In genomic region chr2:121260370-121261154, GRCh38 we compare ENCODE assay signal across 16 cellular contexts. TPM values are rescaled to one million over a fixed set of nuclear protein-coding genes. Genes with fewer than 3 reads are reported as not detected.
A peak's percentile ranks its signal among the peaks of the same experiment; 100 is the strongest.
DNase-seq lines count a peak whose midpoint lies in the region; ATAC-seq and TF ChIP-seq lines count a peak whose summit lies in the region.
"Had no signal": no experiment of that assay in that cellular context is flagged by ENCODE, and none has a peak within 500 bp of the region (broad histone marks: within the 10 kb centered on the region; RNA-seq: fewer than 3 reads in every experiment).

No MANE protein-coding gene starts in this region.

- TF ChIP-seq CTCF in Panc1 (IDR thresholded peaks at IDR 0.05) = no peak
- TF ChIP-seq CTCF in PC-9 (conservative IDR thresholded peaks at IDR 0.05) = no peak

- H3F3A ChIP-seq in PC-9 (ENCODE audit: insufficient read depth, low read depth) = peaks cover 5% of the 10 kb centered on the region; the same call in 1 of the 2 replicates

- DNase-seq in NCI-H2081 (lab: John Stamatoyannopoulos, UW) (peak; percentile 73 to 92), Panc1 (ENCODE audit: low read depth, low spot score) (no peak), renal cortical epithelial cell (ENCODE audit: low read depth) (peak; percentile 81), PC-9 (no peak), globus pallidus (ENCODE audit: low spot score) (no peak)
- no peak for DNase-seq in stimulated activated CD4-positive, alpha-beta T cell treated with anti-CD3 and anti-CD28 coated beads, Interleukin-12 subunit alpha, Interleukin-12 subunit beta, amount 100 ng/mL, for 4 hours
- DNase-seq: activated CD8-positive, alpha-beta memory T cell treated with anti-CD3 and anti-CD28 coated beads for 24 hours; activated gamma-delta T cell treated with Interleukin-2 at 50 U/mL for 16 hours; CD4-positive, alpha-beta T cell; endodermal cell; gastrocnemius medialis; naive thymus-derived CD4-positive, alpha-beta T cell; substantia nigra had no signal

- H3K9me2 ChIP-seq in PC-9 (ENCODE audit: insufficient read depth) = no peaks in the 10 kb centered on the region

- in situ Hi-C loops in Panc1 (cut with HindIII; ENCODE audit: low pct_unique_long_range_greater_than_20kb, low sequenced_read_pairs) = no loop called here

- H3K4me2 ChIP-seq in PC-9 = no peak overlapping the region

- BruUV-seq in Panc1 (replicated peaks; lab: Mats Ljungman, UMichigan) (no TSS peak), PC-9 (replicated peaks; lab: Mats Ljungman, UMichigan) (no TSS peak)

- CTCF ChIA-PET in Panc1 (lab: Charles Lee) (no interaction called here), PC-9 (lab: Charles Lee) (no interaction called here)

- H3K36me3 ChIP-seq in HUES48 (ENCODE audit: control insufficient read depth, insufficient read depth, low read length) = no peaks in the 10 kb centered on the region
- H3K36me3 ChIP-seq in Panc1 (ENCODE audit: control insufficient read depth, insufficient read depth, low read length) = no peaks in the 10 kb centered on the region
- no peaks in the 10 kb centered on the region for H3K36me3 ChIP-seq in PC-9 (ENCODE audit: low read depth)
- H3K36me3 ChIP-seq: breast epithelium, gastrocnemius medialis had no signal

- H3K4me1 ChIP-seq in HUES48 (ENCODE audit: control insufficient read depth, insufficient read depth, low read length) (no peaks in the 10 kb centered on the region), Panc1 (ENCODE audit: control insufficient read depth, insufficient read depth, low read length) (peaks cover 22% of the 10 kb centered on the region), PC-9 (replicated peaks; ENCODE audit: insufficient read depth) (peaks cover 9% of the 10 kb centered on the region)
- H3K4me1 ChIP-seq: breast epithelium, gastrocnemius medialis had no signal

- H3K9me3 ChIP-seq in HUES48 (ENCODE audit: control insufficient read depth, insufficient read depth, low read length) (no peaks in the 10 kb centered on the region), Panc1 (ENCODE audit: control insufficient read depth, insufficient read depth, low read depth, low read length) (no peaks in the 10 kb centered on the region), PC-9 (ENCODE audit: insufficient read depth, low read depth) (no peaks in the 10 kb centered on the region)
- H3K9me3 ChIP-seq: breast epithelium, gastrocnemius medialis had no signal

- no peaks in the 10 kb centered on the region for H4K20me1 ChIP-seq in PC-9 (ENCODE audit: insufficient read depth)

- H3K27me3 ChIP-seq in HUES48 (ENCODE audit: control insufficient read depth, insufficient read depth, low read length) = no peaks in the 10 kb centered on the region
- no peaks in the 10 kb centered on the region for H3K27me3 ChIP-seq in Panc1 (ENCODE audit: control insufficient read depth, insufficient read depth, low read length)
- H3K27me3 ChIP-seq in PC-9 (ENCODE audit: insufficient read depth, low read depth) = no peaks in the 10 kb centered on the region
- H3K27me3 ChIP-seq: breast epithelium, gastrocnemius medialis had no signal

- 0 out of 2 replicates have a peak overlapping the region, but pooled peaks have one; percentile 12 for H3K9ac ChIP-seq in HUES48 (ENCODE audit: low read depth, low read length)

- no peak overlapping the region for H2AFZ ChIP-seq in PC-9

- H3K27ac ChIP-seq in HUES48 (ENCODE audit: low read depth, low read length) (no peak overlapping the region), Panc1 (ENCODE audit: low read length) (0 out of 2 replicates have a peak overlapping the region, but pooled peaks have one; percentile 45), PC-9 (no peak overlapping the region)
- H3K27ac ChIP-seq: breast epithelium had no signal

- H3K4me3 ChIP-seq in HUES48 (ENCODE audit: low read depth, low read length) = no peak overlapping the region
- H3K4me3 ChIP-seq in Panc1 (ENCODE audit: low read depth in 2 of 2, low read length in 2 of 2) = no peak overlapping the region
- H3K4me3 ChIP-seq in PC-9 = no peak overlapping the region
- H3K4me3 ChIP-seq: breast epithelium, gastrocnemius medialis had no signal

- intact Hi-C loops in Panc1 (cut with micrococcal nuclease; ENCODE audit: unreplicated experiment) (no loop called here), PC-9 (cut with micrococcal nuclease; ENCODE audit: unreplicated experiment) (no loop called here)

- POLR2A ChIA-PET in Panc1 (lab: Charles Lee) (no interaction called here), PC-9 (lab: Charles Lee; ENCODE audit: unreplicated experiment) (no interaction called here)

- ATAC-seq in Panc1 = peak; percentile 59
- no peak for ATAC-seq in HG03571 (IDR thresholded peaks at IDR 0.05; ENCODE audit: unreplicated experiment)
- ATAC-seq: naive thymus-derived CD4-positive, alpha-beta T cell had no signal

- no peaks in the 10 kb centered on the region for H3K79me2 ChIP-seq in PC-9 (ENCODE audit: low read depth)

RNA-seq across cellular contexts. Expression of gene TFCP2L1, which starts 24.4 kb away (rescaled TPM):
- total RNA-seq in Panc1 (2021; ENCODE audit: unreplicated experiment) (4.9 TPM), renal cortical epithelial cell (16.1 and 139 TPM in 2 replicates), PC-9 (2021) (4.6 and 7.0 TPM in 2 replicates)
- polyA plus RNA-seq in Panc1 (2012; ENCODE audit: insufficient read length) = 3.2 TPM
- polyA plus RNA-seq: naive thymus-derived CD4-positive, alpha-beta T cell had no signal

Comparison
In these comparisons a context has a peak if more than half of its experiments do, and no peak if none do; other contexts are left out.
1. DNase-seq: peak in NCI-H2081 (2 of 2) and renal cortical epithelial cell (single experiment); none in Panc1 (single experiment), stimulated activated CD4-positive, alpha-beta T cell treated with anti-CD3 and anti-CD28 coated beads, Interleukin-12 subunit alpha, Interleukin-12 subunit beta, amount 100 ng/mL, for 4 hours (single experiment), PC-9 (0 of 2) and globus pallidus (single experiment).